In genomic region chr5:52181403-52181802, GRCh38 we compare ENCODE assay signal across 8 cellular contexts.
"Had no signal": no experiment of that assay in that cellular context is flagged by ENCODE, and none has a peak within 500 bp of the region (broad histone marks: within the 10 kb centered on the region; RNA-seq: fewer than 3 reads in every experiment).

No MANE protein-coding gene starts in this region.

- ATAC-seq: GM23338 had no signal

- H3K4me3 ChIP-seq: GM23338 had no signal

- FAIRE-seq: H1, H54, HTR-8/SVneo had no signal

- H3K4me2 ChIP-seq: GM23338 had no signal

- H2AFZ ChIP-seq: GM23338 had no signal

- DNase-seq: H9, HCEC 1CT, IMR-90, KBM-7 had no signal
